9 cellular contexts compared by ENCODE assay signal in genomic region chr1:52551476-52552235, GRCh38. TPM values are rescaled to one million over a fixed set of nuclear protein-coding genes. Genes with fewer than 3 reads are reported as not detected.
A peak's percentile ranks its signal among the peaks of the same experiment; 100 is the strongest.
DNase-seq lines count a peak whose midpoint lies in the region; ATAC-seq and TF ChIP-seq lines count a peak whose summit lies in the region.
"Had no signal": no experiment of that assay in that cellular context is flagged by ENCODE, and none has a peak within 500 bp of the region (broad histone marks: within the 10 kb centered on the region; RNA-seq: fewer than 3 reads in every experiment).

No MANE protein-coding gene starts in this region.

- H3K36me3 ChIP-seq in GM23338 (ENCODE audit: insufficient read depth) (no peaks in the 10 kb centered on the region), right atrium auricular region (no peaks in the 10 kb centered on the region)

- H3K27me3 Mint-ChIP-seq in GM23338 (ENCODE audit: insufficient read depth, low read depth, poor library complexity) = peaks cover 4% of the 10 kb centered on the region
- H3K27me3 Mint-ChIP-seq: activated naive CD4-positive, alpha-beta T cell treated with anti-CD3 and anti-CD28 coated beads, Interleukin-2, amount 50 U/mL, for 24 hours had no signal

- H3K9me2 ChIP-seq in GM23338 (ENCODE audit: insufficient read depth) = no peaks in the 10 kb centered on the region

- no peaks in the 10 kb centered on the region for H3K9me3 Mint-ChIP-seq in GM23338
- H3K9me3 Mint-ChIP-seq: activated naive CD4-positive, alpha-beta T cell treated with anti-CD3 and anti-CD28 coated beads, Interleukin-2, amount 50 U/mL, for 24 hours had no signal

- peak overlapping the region; percentile 87 for H3K4me3 ChIP-seq in GM23338
- peak overlapping the region; percentile 84 to 92 for H3K4me3 ChIP-seq in right atrium auricular region
- H3K4me3 ChIP-seq in skin epidermis = peak overlapping the region; percentile 63 to 95 (median 86)

- H3K9me3 ChIP-seq in right atrium auricular region = no peaks in the 10 kb centered on the region

- peak overlapping the region; percentile 94 for H3K4me2 ChIP-seq in GM23338

- H3F3A ChIP-seq in GM23338 (replicated peaks; ENCODE audit: low read depth) = peaks cover 6% of the 10 kb centered on the region; the same call in 1 of the 2 replicates

- H3K4me3 Mint-ChIP-seq in GM23338 = no peak overlapping the region
- H3K4me3 Mint-ChIP-seq: activated naive CD4-positive, alpha-beta T cell treated with anti-CD3 and anti-CD28 coated beads, Interleukin-2, amount 50 U/mL, for 24 hours had no signal

- H4K20me1 ChIP-seq in GM23338 (replicated peaks; ENCODE audit: insufficient read depth) = peaks cover 19% of the 10 kb centered on the region; the same call in 1 of the 2 replicates

- H3K27ac Mint-ChIP-seq in GM23338 = no peak overlapping the region
- H3K27ac Mint-ChIP-seq: activated naive CD4-positive, alpha-beta T cell treated with anti-CD3 and anti-CD28 coated beads, Interleukin-2, amount 50 U/mL, for 24 hours had no signal

- H3K4me1 Mint-ChIP-seq in GM23338 = peaks cover 29% of the 10 kb centered on the region

- TF ChIP-seq CTCF in GM23338 (conservative IDR thresholded peaks at IDR 0.05; ENCODE audit: low read depth in 2 of 2) = no peak
- TF ChIP-seq CTCF in right atrium auricular region (IDR thresholded peaks at IDR 0.05) = no peak

- ATAC-seq in GM23338 = no peak
- no peak for ATAC-seq in HG03432 (IDR thresholded peaks at IDR 0.05; ENCODE audit: unreplicated experiment)

- no peak overlapping the region; the same call in 1 of the 2 replicates for H2AFZ ChIP-seq in GM23338

- no peaks in the 10 kb centered on the region for H3K27me3 ChIP-seq in GM23338 (ENCODE audit: insufficient read depth)
- no peaks in the 10 kb centered on the region for H3K27me3 ChIP-seq in right atrium auricular region

- H3K27ac ChIP-seq in GM23338 (ENCODE audit: low read depth) (no peak overlapping the region; the same call in 1 of the 2 replicates), right atrium auricular region (peak overlapping the region; percentile 90 to 94), skin epidermis (peak overlapping the region in 17 of 21 experiments; percentile 88 to 97 (median 90))

- H3K36me3 Mint-ChIP-seq in GM23338 (ENCODE audit: low read depth) = no peaks in the 10 kb centered on the region

- DNase-seq in GM23338 (ENCODE audit: low spot score) (peak; percentile 39), NCI-H748 treated with DMSO at 0.1 percent for 48 hours (lab: John Stamatoyannopoulos, UW) (peak; percentile 62), right atrium auricular region (ENCODE audit: low spot score) (no peak), ecto neural progenitor cell (ENCODE audit: low spot score) (no peak)
- peak; percentile 18 for DNase-seq in activated effector memory CD4-positive, alpha-beta T cell treated with Interleukin-2 at 50 U/mL for 16 hours
- DNase-seq in NK-92 treated with Interleukin-12 subunit alpha and Interleukin-12 subunit beta, amount 100 ng/mL, for 24 hours (lab: John Stamatoyannopoulos, UW) = no peak

- peaks cover 29% of the 10 kb centered on the region for H3K4me1 ChIP-seq in GM23338 (ENCODE audit: insufficient read depth)
- peaks cover 0 to 14% of the 10 kb centered on the region in 2 donors for H3K4me1 ChIP-seq in right atrium auricular region

- H3K79me2 ChIP-seq in GM23338 (replicated peaks; ENCODE audit: insufficient read depth) = peaks cover 57% of the 10 kb centered on the region

TF ChIP-seq in GM23338, 12 proteins besides CTCF, POLR2A, EP300 and RAD21 (continues in another document):
- TF ChIP-seq ZNF114 (CRISPR knock-in tag; IDR thresholded peaks at IDR 0.05) (no peak), ZNF331 (CRISPR knock-in tag; IDR thresholded peaks at IDR 0.05; ENCODE audit: low read depth) (no peak), EZH2phosphoT487 (IDR thresholded peaks at IDR 0.05; ENCODE audit: unreplicated experiment) (no peak), REST (IDR thresholded peaks at IDR 0.05; ENCODE audit: unreplicated experiment) (no peak), NANOG (IDR thresholded peaks at IDR 0.05; ENCODE audit: borderline replicate concordance) (no peak), JUNB (IDR thresholded peaks at IDR 0.05; ENCODE audit: unreplicated experiment) (no peak), EZH2 (IDR thresholded peaks at IDR 0.05; ENCODE audit: low read depth, unreplicated experiment) (no peak), STAT1 (IDR thresholded peaks at IDR 0.05; ENCODE audit: unreplicated experiment) (no peak), ETS1 (IDR thresholded peaks at IDR 0.05) (no peak), POLR2AphosphoS5 (IDR thresholded peaks at IDR 0.05; ENCODE audit: low read depth) (no peak), CREB1 (CRISPR knock-in tag; IDR thresholded peaks at IDR 0.05; ENCODE audit: low read depth) (no peak)

RNA-seq across cellular contexts. Expression of gene TUT4, which starts 1.2 kb away (rescaled TPM):
- total RNA-seq in GM23338 (2014; rRNA removed; shearing (Covaris generic)) = 46.0 and 69.9 TPM in 2 replicates
- polyA plus RNA-seq in GM23338 (2016; fragmentation: Nextera tagmentation; extraction: Ambion mirVana) = 94.7 and 116 TPM in 2 replicates
- 10 to 100 TPM; 27.4 to 33.3 TPM for total RNA-seq in right atrium auricular region

RNA-seq across cellular contexts. Expression of gene GPX7, which starts 50.5 kb away (rescaled TPM):
- 19.8 and 20.9 TPM in 2 replicates for total RNA-seq in GM23338 (2014; rRNA removed; shearing (Covaris generic))
- polyA plus RNA-seq in GM23338 (2016; fragmentation: Nextera tagmentation; extraction: Ambion mirVana) = 10.4 and 12.8 TPM in 2 replicates
- total RNA-seq in right atrium auricular region = 10 to 100 TPM; 12.0 to 17.6 TPM

Comparison
In these comparisons a context has a peak if more than half of its experiments do, and no peak if none do; other contexts are left out.
1. DNase-seq: peak in GM23338 (single experiment), NCI-H748 treated with DMSO at 0.1 percent for 48 hours (single experiment) and activated effector memory CD4-positive, alpha-beta T cell treated with Interleukin-2 at 50 U/mL for 16 hours (single experiment); none in right atrium auricular region (single experiment), NK-92 treated with Interleukin-12 subunit alpha and Interleukin-12 subunit beta, amount 100 ng/mL, for 24 hours (single experiment) and ecto neural progenitor cell (single experiment).
2. Peak in every context shown above with its lines, with median percentiles within 50 percentile points of each other: H3K4me3 ChIP-seq.